ENCODE assay signal across 27 cellular contexts in the genomic region with DNA sequence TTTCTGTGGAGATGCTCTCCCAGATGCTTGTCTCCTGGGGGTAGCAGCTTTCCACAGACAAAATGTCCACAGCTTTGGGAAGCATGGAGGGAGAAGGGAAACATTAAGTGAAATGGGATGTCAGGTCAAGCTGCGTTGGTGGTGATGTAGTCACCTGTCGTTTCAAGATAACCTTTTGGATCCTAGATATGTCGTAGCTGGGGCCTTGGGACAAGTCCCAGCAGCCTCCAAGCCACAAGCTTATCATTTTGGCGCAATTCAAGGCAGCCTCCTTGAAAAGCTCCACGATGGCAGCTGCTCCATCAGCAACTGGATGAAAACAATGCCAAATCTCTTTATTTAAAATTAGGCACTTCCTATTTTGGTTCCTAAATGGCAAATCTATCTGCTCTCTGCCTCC. TPM values are rescaled to one million over a fixed set of nuclear protein-coding genes. Genes with fewer than 3 reads are reported as not detected.
"Had no signal": no experiment of that assay in that cellular context is flagged by ENCODE, and none has a peak within 500 bp of the region (broad histone marks: within the 10 kb centered on the region; RNA-seq: fewer than 3 reads in every experiment).

No MANE protein-coding gene starts in this region.

- H3K79me2 ChIP-seq: hepatocyte, parathyroid adenoma had no signal

- H3K9me3 ChIP-seq: breast epithelium, esophagus squamous epithelium, gastrocnemius medialis, psoas muscle, stomach, thyroid gland, upper lobe of right lung had no signal

- H3K4me2 ChIP-seq: hepatocyte had no signal

- DNase-seq: activated CD4-positive, alpha-beta T cell treated with anti-CD3 and anti-CD28 coated beads, Interleukin-2, amount 10 ng/mL, durations not matched to agents 24 days and 14 days; activated CD4-positive, CD25-positive, alpha-beta regulatory T cell treated with anti-CD3 and anti-CD28 coated beads, Interleukin-2, amount 50 U/mL, for 72 hours; activated CD8-positive, alpha-beta memory T cell treated with anti-CD3 and anti-CD28 coated beads, Interleukin-2, amount 50 U/mL, for 4 hours; activated effector memory CD4-positive, alpha-beta T cell treated with anti-CD3 and anti-CD28 coated beads, Interleukin-2, amount 50 U/mL, for 16 hours; activated naive CD4-positive, alpha-beta T cell treated with anti-CD3 and anti-CD28 coated beads, Interleukin-2, amount 10 ng/mL, durations not matched to agents 7 days and 5 days; activated T-cell treated with anti-CD3 and anti-CD28 coated beads, Interleukin-2, amount 50 U/mL, for 1 hour; esophagus squamous epithelium; gastrocnemius medialis; left cardiac atrium; left ventricle myocardium superior; naive B cell; psoas muscle; stimulated activated naive B cell treated with anti-CD40 and anti-IgM and Interleukin-4, amounts not matched to agents 10 μg/mL and 1 μg/mL and 100 μg/mL, for 72 hours; stomach; T-helper 17 cell; thyroid gland; upper lobe of right lung had no signal

- H2AFZ ChIP-seq: hepatocyte, parathyroid adenoma had no signal

- H3K9me3 Mint-ChIP-seq: activated CD4-positive, alpha-beta memory T cell treated with anti-CD3 and anti-CD28 coated beads for 36 hours; activated CD4-positive, alpha-beta T cell treated with anti-CD3 and anti-CD28 coated beads, Interleukin-2, amount 10 ng/mL, durations not matched to agents 24 days and 14 days; activated naive CD4-positive, alpha-beta T cell treated with anti-CD3 and anti-CD28 coated beads, Interleukin-2, amount 10 ng/mL, durations not matched to agents 7 days and 5 days; activated T-helper 1 cell treated with anti-CD3 and anti-CD28 coated beads, Interleukin-12 subunit alpha, Interleukin-12 subunit beta, Interleukin-2, Interleukin-4 antibody, amounts not matched to agents 30 ng/mL and 10 ng/mL and 1 ng/mL, durations not matched to agents 14 hours and 24 hours and 36 hours; central memory CD8-positive, alpha-beta T cell; dendritic cell treated with granulocyte-macrophage colony-stimulating factor and Interleukin-4, amounts not matched to agents 40 ng/mL and 50 ng/mL, for 4 days; mesothelial cell of epicardium; stimulated activated naive B cell treated with anti-CD40 and anti-IgM and Interleukin-4, amounts not matched to agents 10 μg/mL and 1 μg/mL and 100 μg/mL, for 72 hours had no signal

- H3K27ac ChIP-seq: breast epithelium, esophagus squamous epithelium, gastrocnemius medialis, hepatocyte, parathyroid adenoma, psoas muscle, stomach, thyroid gland, upper lobe of right lung had no signal

- H3K27ac Mint-ChIP-seq: activated CD4-positive, alpha-beta memory T cell treated with anti-CD3 and anti-CD28 coated beads for 36 hours; activated CD4-positive, alpha-beta T cell treated with anti-CD3 and anti-CD28 coated beads, Interleukin-2, amount 10 ng/mL, durations not matched to agents 24 days and 14 days; activated naive CD4-positive, alpha-beta T cell treated with anti-CD3 and anti-CD28 coated beads, Interleukin-2, amount 10 ng/mL, durations not matched to agents 7 days and 5 days; activated T-helper 1 cell treated with anti-CD3 and anti-CD28 coated beads, Interleukin-12 subunit alpha, Interleukin-12 subunit beta, Interleukin-2, Interleukin-4 antibody, amounts not matched to agents 30 ng/mL and 10 ng/mL and 1 ng/mL, durations not matched to agents 14 hours and 24 hours and 36 hours; dendritic cell treated with granulocyte-macrophage colony-stimulating factor and Interleukin-4, amounts not matched to agents 40 ng/mL and 50 ng/mL, for 4 days; mesothelial cell of epicardium; naive B cell; stimulated activated naive B cell treated with anti-CD40 and anti-IgM and Interleukin-4, amounts not matched to agents 10 μg/mL and 1 μg/mL and 100 μg/mL, for 72 hours; T-helper 17 cell had no signal

- H3K27me3 ChIP-seq: esophagus squamous epithelium, gastrocnemius medialis, hepatocyte, stomach, thyroid gland, upper lobe of right lung had no signal

- H3K36me3 ChIP-seq: breast epithelium, esophagus squamous epithelium, gastrocnemius medialis, stomach, thyroid gland, upper lobe of right lung had no signal

- H3K4me3 ChIP-seq: breast epithelium, esophagus squamous epithelium, gastrocnemius medialis, hepatocyte, psoas muscle, stomach, thyroid gland, upper lobe of right lung had no signal

- H3K36me3 Mint-ChIP-seq: activated CD4-positive, alpha-beta memory T cell treated with anti-CD3 and anti-CD28 coated beads for 36 hours; activated naive CD4-positive, alpha-beta T cell treated with anti-CD3 and anti-CD28 coated beads, Interleukin-2, amount 10 ng/mL, durations not matched to agents 7 days and 5 days; mesothelial cell of epicardium; naive B cell; stimulated activated naive B cell treated with anti-CD40 and anti-IgM and Interleukin-4, amounts not matched to agents 10 μg/mL and 1 μg/mL and 100 μg/mL, for 72 hours had no signal

- ATAC-seq: gastrocnemius medialis, left cardiac atrium, left ventricle myocardium superior, psoas muscle, T-helper 17 cell, upper lobe of right lung had no signal

- H3K4me1 ChIP-seq: breast epithelium, gastrocnemius medialis, parathyroid adenoma, psoas muscle, thyroid gland, upper lobe of right lung had no signal

RNA-seq across cellular contexts. Expression of a gene that starts 52.0 kb away (rescaled TPM):
- total RNA-seq: activated CD4-positive, alpha-beta T cell treated with anti-CD3 and anti-CD28 coated beads, Interleukin-2, amount 10 ng/mL, durations not matched to agents 24 days and 14 days; activated CD8-positive, alpha-beta memory T cell treated with anti-CD3 and anti-CD28 coated beads for 36 hours; activated T-helper 1 cell treated with anti-CD3 and anti-CD28 coated beads, Interleukin-12 subunit alpha, Interleukin-12 subunit beta, Interleukin-2, Interleukin-4 antibody, amounts not matched to agents 30 ng/mL and 10 ng/mL and 1 ng/mL, durations not matched to agents 14 hours and 24 hours and 36 hours; esophagus squamous epithelium; lung microvascular endothelial cell; T-helper 17 cell; upper lobe of right lung had no signal
- polyA plus RNA-seq: stomach had no signal
